ENCODE assay signal across 19 cellular contexts in the genomic region with DNA sequence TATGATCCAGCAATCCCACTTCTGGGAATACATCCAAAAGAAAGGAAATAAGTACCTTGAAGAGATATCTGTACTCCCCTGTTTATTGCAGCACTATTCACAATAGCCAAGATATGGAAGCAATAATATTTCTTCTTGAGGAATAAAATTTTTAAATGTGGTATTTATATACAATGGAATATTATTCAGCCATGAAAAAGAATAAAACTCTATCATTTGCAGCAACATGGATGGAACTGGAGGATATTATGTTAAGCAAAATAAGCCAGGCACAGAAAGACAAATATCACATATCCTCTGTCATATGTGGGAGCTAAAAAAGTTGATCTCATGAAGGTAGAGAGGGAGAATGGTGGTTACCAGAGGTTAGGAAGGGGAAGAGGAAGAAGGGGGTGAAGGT. TPM values are rescaled to one million over a fixed set of nuclear protein-coding genes. Genes with fewer than 3 reads are reported as not detected.
DNase-seq lines count a peak whose midpoint lies in the region; ATAC-seq and TF ChIP-seq lines count a peak whose summit lies in the region.
"Had no signal": no experiment of that assay in that cellular context is flagged by ENCODE, and none has a peak within 500 bp of the region (broad histone marks: within the 10 kb centered on the region; RNA-seq: fewer than 3 reads in every experiment).

No MANE protein-coding gene starts in this region.

- no peaks in the 10 kb centered on the region for H4K20me1 ChIP-seq in SK-N-SH (ENCODE audit: insufficient read depth)

- H3K9ac ChIP-seq in SK-N-SH = no peak overlapping the region

- no peaks in the 10 kb centered on the region for H3F3A ChIP-seq in SK-N-SH (replicated peaks; ENCODE audit: insufficient read depth)

- peak overlapping the region; percentile 9 for H3K4me3 Mint-ChIP-seq in activated T-cell treated with anti-CD3 and anti-CD28 coated beads, Interleukin-2, amount 50 U/mL, for 4 hours
- H3K4me3 Mint-ChIP-seq in activated naive CD8-positive, alpha-beta T cell treated with anti-CD3 and anti-CD28 coated beads for 36 hours = peak overlapping the region; percentile 23
- H3K4me3 Mint-ChIP-seq in natural killer cell treated with Interleukin-12 subunit alpha and Interleukin-12 subunit beta and Interleukin-15 and Interleukin-18, amount 100 ng/mL, for 72 hours = peak overlapping the region; percentile 95

- TF ChIP-seq RAD21 in SK-N-SH (IDR thresholded peaks at IDR 0.05; ENCODE audit: low read length) = no peak

- H3K36me3 ChIP-seq in SK-N-SH (replicated peaks in 1 of 2; ENCODE audit: control insufficient read depth in 1 of 2, insufficient read depth in 2 of 2, low read length in 1 of 2) = no peaks in the 10 kb centered on the region

- peak overlapping the region; percentile 26 for H3K27ac Mint-ChIP-seq in activated naive CD8-positive, alpha-beta T cell treated with anti-CD3 and anti-CD28 coated beads for 36 hours
- peak overlapping the region; percentile 99 for H3K27ac Mint-ChIP-seq in natural killer cell treated with Interleukin-12 subunit alpha and Interleukin-12 subunit beta and Interleukin-15 and Interleukin-18, amount 100 ng/mL, for 72 hours

- no peak overlapping the region for H3K4me3 ChIP-seq in SK-N-SH (ENCODE audit: low read depth in 2 of 2, low read length in 1 of 2)

- DNase-seq in SK-N-SH (no peak), NCI-H1694 (lab: John Stamatoyannopoulos, UW) (no peak), islet precursor cell (no peak)
- no peak for DNase-seq in activated T-cell treated with anti-CD3 and anti-CD28 coated beads, Interleukin-2, amount 50 U/mL, for 4 hours
- no peak for DNase-seq in activated T-cell treated with anti-CD3 and anti-CD28 coated beads, Interleukin-2, amount 50 U/mL, for 1 hour
- no peak for DNase-seq in activated naive CD8-positive, alpha-beta T cell treated with anti-CD3 and anti-CD28 coated beads for 36 hours
- no peak for DNase-seq in natural killer cell treated with Interleukin-12 subunit alpha and Interleukin-12 subunit beta and Interleukin-15 and Interleukin-18, amount 100 ng/mL, for 72 hours (ENCODE audit: low spot score)
- DNase-seq: C1 segment of cervical spinal cord, DMS 273 treated with DMSO at 0.1 percent for 48 hours, KG1, NCI-H1048, NCI-H1694 treated with DMSO at 0.1 percent for 48 hours, NCI-H2107, NCI-H2227 treated with DMSO at 0.1 percent for 48 hours, NCI-H524 had no signal

- H3K27me3 Mint-ChIP-seq in activated T-cell treated with anti-CD3 and anti-CD28 coated beads, Interleukin-2, amount 50 U/mL, for 4 hours (ENCODE audit: low read depth) = peaks cover 14% of the 10 kb centered on the region
- H3K27me3 Mint-ChIP-seq in activated naive CD8-positive, alpha-beta T cell treated with anti-CD3 and anti-CD28 coated beads for 36 hours = peaks cover 9% of the 10 kb centered on the region
- no peaks in the 10 kb centered on the region for H3K27me3 Mint-ChIP-seq in natural killer cell treated with Interleukin-12 subunit alpha and Interleukin-12 subunit beta and Interleukin-15 and Interleukin-18, amount 100 ng/mL, for 72 hours

- no peaks in the 10 kb centered on the region; a peak in 1 of 4 replicates for H3K4me1 ChIP-seq in SK-N-SH (ENCODE audit: control insufficient read depth in 1 of 2, insufficient read depth in 2 of 2, low read depth in 1 of 2, low read length in 1 of 2)

- peaks cover 4% of the 10 kb centered on the region for H3K4me1 Mint-ChIP-seq in activated T-cell treated with anti-CD3 and anti-CD28 coated beads, Interleukin-2, amount 50 U/mL, for 4 hours (ENCODE audit: low read depth)
- peaks cover 15% of the 10 kb centered on the region for H3K4me1 Mint-ChIP-seq in activated naive CD8-positive, alpha-beta T cell treated with anti-CD3 and anti-CD28 coated beads for 36 hours
- peaks cover 50 to 67% of the 10 kb centered on the region in 2 donors for H3K4me1 Mint-ChIP-seq in natural killer cell treated with Interleukin-12 subunit alpha and Interleukin-12 subunit beta and Interleukin-15 and Interleukin-18, amount 100 ng/mL, for 72 hours (ENCODE audit: low read depth in 2 of 2)

- POLR2A ChIA-PET in SK-N-SH (lab: Yijun Ruan, JAX) = no interaction called here

- no peak overlapping the region for H3K4me2 ChIP-seq in SK-N-SH

- no peak overlapping the region for H3K27ac ChIP-seq in SK-N-SH (ENCODE audit: low read depth in 2 of 2, low read length in 1 of 2)
- H3K27ac ChIP-seq: 22Rv1 had no signal

- no peaks in the 10 kb centered on the region for H3K36me3 Mint-ChIP-seq in activated T-cell treated with anti-CD3 and anti-CD28 coated beads, Interleukin-2, amount 50 U/mL, for 4 hours (ENCODE audit: insufficient read depth)
- H3K36me3 Mint-ChIP-seq in activated naive CD8-positive, alpha-beta T cell treated with anti-CD3 and anti-CD28 coated beads for 36 hours = peaks cover 7% of the 10 kb centered on the region
- H3K36me3 Mint-ChIP-seq in natural killer cell treated with Interleukin-12 subunit alpha and Interleukin-12 subunit beta and Interleukin-15 and Interleukin-18, amount 100 ng/mL, for 72 hours = peaks cover 51% of the 10 kb centered on the region

- H3K79me2 ChIP-seq in SK-N-SH (ENCODE audit: insufficient read depth) = no peaks in the 10 kb centered on the region

- no peaks in the 10 kb centered on the region for H3K9me3 ChIP-seq in SK-N-SH

- CTCF ChIA-PET in SK-N-SH (lab: Yijun Ruan, JAX) = no interaction called here

- H3K9me2 ChIP-seq in SK-N-SH = no peaks in the 10 kb centered on the region

- no peak for TF ChIP-seq CTCF in SK-N-SH (IDR thresholded peaks at IDR 0.05)

- H2AFZ ChIP-seq in SK-N-SH (ENCODE audit: low read depth) = no peak overlapping the region

- ATAC-seq in SK-N-SH treated with all-trans-retinoic acid at 6 μM for 48 hours = no peak
- ATAC-seq in activated T-cell treated with anti-CD3 and anti-CD28 coated beads, Interleukin-2, amount 50 U/mL, for 4 hours = no peak
- no peak for ATAC-seq in natural killer cell treated with Interleukin-12 subunit alpha and Interleukin-12 subunit beta and Interleukin-15 and Interleukin-18, amount 100 ng/mL, for 72 hours
- ATAC-seq: HCT116 had no signal

- no peaks in the 10 kb centered on the region; the same call in 1 of the 2 replicates for H3K27me3 ChIP-seq in SK-N-SH (ENCODE audit: insufficient read depth)

- peaks cover 6% of the 10 kb centered on the region for H3K9me3 Mint-ChIP-seq in activated T-cell treated with anti-CD3 and anti-CD28 coated beads, Interleukin-2, amount 50 U/mL, for 4 hours
- no peaks in the 10 kb centered on the region for H3K9me3 Mint-ChIP-seq in activated naive CD8-positive, alpha-beta T cell treated with anti-CD3 and anti-CD28 coated beads for 36 hours
- no peaks in the 10 kb centered on the region for H3K9me3 Mint-ChIP-seq in natural killer cell treated with Interleukin-12 subunit alpha and Interleukin-12 subunit beta and Interleukin-15 and Interleukin-18, amount 100 ng/mL, for 72 hours

- no peak for TF ChIP-seq EP300 in SK-N-SH (IDR thresholded peaks at IDR 0.05; ENCODE audit: borderline replicate concordance in 1 of 2, low read depth in 1 of 2, low read length in 1 of 2)

TF ChIP-seq in SK-N-SH treated with all-trans-retinoic acid at 6 μM for 48 hours, 23 proteins besides CTCF, POLR2A, EP300 and RAD21:
- TF ChIP-seq ZNF8 (CRISPR knock-in tag; IDR thresholded peaks at IDR 0.05) (0 out of 2 replicates have a peak, but pooled peaks have one; percentile 16), CSDC2 (CRISPR knock-in tag; IDR thresholded peaks at IDR 0.05) (no peak)

TF ChIP-seq in SK-N-SH, 30 proteins besides CTCF, POLR2A, EP300 and RAD21 (continues in another document):
- TF ChIP-seq, protein P1, sequence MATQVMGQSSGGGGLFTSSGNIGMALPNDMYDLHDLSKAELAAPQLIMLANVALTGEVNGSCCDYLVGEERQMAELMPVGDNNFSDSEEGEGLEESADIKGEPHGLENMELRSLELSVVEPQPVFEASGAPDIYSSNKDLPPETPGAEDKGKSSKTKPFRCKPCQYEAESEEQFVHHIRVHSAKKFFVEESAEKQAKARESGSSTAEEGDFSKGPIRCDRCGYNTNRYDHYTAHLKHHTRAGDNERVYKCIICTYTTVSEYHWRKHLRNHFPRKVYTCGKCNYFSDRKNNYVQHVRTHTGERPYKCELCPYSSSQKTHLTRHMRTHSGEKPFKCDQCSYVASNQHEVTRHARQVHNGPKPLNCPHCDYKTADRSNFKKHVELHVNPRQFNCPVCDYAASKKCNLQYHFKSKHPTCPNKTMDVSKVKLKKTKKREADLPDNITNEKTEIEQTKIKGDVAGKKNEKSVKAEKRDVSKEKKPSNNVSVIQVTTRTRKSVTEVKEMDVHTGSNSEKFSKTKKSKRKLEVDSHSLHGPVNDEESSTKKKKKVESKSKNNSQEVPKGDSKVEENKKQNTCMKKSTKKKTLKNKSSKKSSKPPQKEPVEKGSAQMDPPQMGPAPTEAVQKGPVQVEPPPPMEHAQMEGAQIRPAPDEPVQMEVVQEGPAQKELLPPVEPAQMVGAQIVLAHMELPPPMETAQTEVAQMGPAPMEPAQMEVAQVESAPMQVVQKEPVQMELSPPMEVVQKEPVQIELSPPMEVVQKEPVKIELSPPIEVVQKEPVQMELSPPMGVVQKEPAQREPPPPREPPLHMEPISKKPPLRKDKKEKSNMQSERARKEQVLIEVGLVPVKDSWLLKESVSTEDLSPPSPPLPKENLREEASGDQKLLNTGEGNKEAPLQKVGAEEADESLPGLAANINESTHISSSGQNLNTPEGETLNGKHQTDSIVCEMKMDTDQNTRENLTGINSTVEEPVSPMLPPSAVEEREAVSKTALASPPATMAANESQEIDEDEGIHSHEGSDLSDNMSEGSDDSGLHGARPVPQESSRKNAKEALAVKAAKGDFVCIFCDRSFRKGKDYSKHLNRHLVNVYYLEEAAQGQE (IDR thresholded peaks at IDR 0.05; ENCODE audit: low read depth, low read length) = no peak
- TF ChIP-seq RXRA (IDR thresholded peaks at IDR 0.05; ENCODE audit: borderline replicate concordance, low read depth) = no peak
- no peak for TF ChIP-seq YY1 (IDR thresholded peaks at IDR 0.05; ENCODE audit: low read depth)
- no peak for TF ChIP-seq TEAD4 (IDR thresholded peaks at IDR 0.05; ENCODE audit: borderline replicate concordance, insufficient read depth)

RNA-seq across cellular contexts. Expression of a gene that starts 1.4 kb away (rescaled TPM):
- 0.03 TPM in 1 of 2 replicates, not detected in the other for polyA plus RNA-seq in SK-N-SH (2012; rRNA removed)
- 0.01 TPM in 1 of 2 replicates, not detected in the other for polyA plus RNA-seq in SK-N-SH (2012; cell fraction: cytosol; rRNA removed)
- 0.17 and 0.19 TPM in 2 replicates for polyA plus RNA-seq in SK-N-SH (2012; cell fraction: nucleus; rRNA removed)
- total RNA-seq in activated T-cell treated with anti-CD3 and anti-CD28 coated beads, Interleukin-2, amount 50 U/mL, for 4 hours = 1 to 10 TPM; 1.4 to 2.7 (median 1.4) TPM
- 1 to 10 TPM; 3.4 to 3.5 TPM for total RNA-seq in activated naive CD8-positive, alpha-beta T cell treated with anti-CD3 and anti-CD28 coated beads for 36 hours
- total RNA-seq in natural killer cell treated with Interleukin-12 subunit alpha and Interleukin-12 subunit beta and Interleukin-15 and Interleukin-18, amount 100 ng/mL, for 72 hours = 100 to 1,000 TPM; 273 to 296 TPM
- total RNA-seq: Daoy had no signal

Comparison
In these comparisons a context has a peak if more than half of its experiments do, and no peak if none do; other contexts are left out.
1. H3K4me3 Mint-ChIP-seq: peak in every context shown above with its lines; median percentile 95 in natural killer cell treated with Interleukin-12 subunit alpha and Interleukin-12 subunit beta and Interleukin-15 and Interleukin-18, amount 100 ng/mL, for 72 hours; 23 in activated naive CD8-positive, alpha-beta T cell treated with anti-CD3 and anti-CD28 coated beads for 36 hours; 9 in activated T-cell treated with anti-CD3 and anti-CD28 coated beads, Interleukin-2, amount 50 U/mL, for 4 hours.
2. RNA of a gene that starts 1.4 kb away (total RNA-seq): 273 to 296 TPM in natural killer cell treated with Interleukin-12 subunit alpha and Interleukin-12 subunit beta and Interleukin-15 and Interleukin-18, amount 100 ng/mL, for 72 hours; 3.4 to 3.5 TPM in activated naive CD8-positive, alpha-beta T cell treated with anti-CD3 and anti-CD28 coated beads for 36 hours and 1.4 to 2.7 TPM in activated T-cell treated with anti-CD3 and anti-CD28 coated beads, Interleukin-2, amount 50 U/mL, for 4 hours; every median in the first group is over 10 times any median in the second.